ENCODE assay signal across 34 cellular contexts in the genomic region with DNA sequence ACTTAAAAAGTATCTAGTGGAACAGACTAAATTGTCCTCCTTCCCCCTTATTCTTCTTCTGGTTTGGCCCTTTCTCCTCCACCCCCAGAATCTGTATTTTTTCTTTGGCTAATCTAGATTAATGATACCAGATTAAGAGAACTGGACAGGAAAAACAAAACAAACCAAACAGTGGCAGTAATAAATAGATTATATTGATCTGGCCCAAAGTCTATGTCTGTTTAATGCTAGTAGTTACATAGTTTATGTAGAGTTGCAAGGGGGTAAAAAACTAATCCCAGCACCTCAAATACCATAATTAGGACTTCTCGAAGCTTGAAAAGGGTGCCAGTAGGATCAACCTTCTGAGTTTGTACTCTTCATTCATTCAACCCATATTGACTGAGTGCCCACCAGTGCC.
"Had no signal": no experiment of that assay in that cellular context is flagged by ENCODE, and none has a peak within 500 bp of the region (broad histone marks: within the 10 kb centered on the region; RNA-seq: fewer than 3 reads in every experiment).

No MANE protein-coding gene starts in this region.

- H3K4me1 Mint-ChIP-seq: activated CD8-positive, alpha-beta memory T cell treated with anti-CD3 and anti-CD28 coated beads, Interleukin-2, amount 10 ng/mL, durations not matched to agents 7 days and 5 days; activated naive CD4-positive, alpha-beta T cell treated with anti-CD3 and anti-CD28 coated beads, Interleukin-2, amount 10 ng/mL, durations not matched to agents 7 days and 5 days; activated naive CD8-positive, alpha-beta T cell treated with anti-CD3 and anti-CD28 coated beads, Interleukin-2, amount 10 ng/mL, durations not matched to agents 7 days and 5 days had no signal

- H3K27ac ChIP-seq: body of pancreas, esophagus muscularis mucosa, foreskin keratinocyte, gastrocnemius medialis, heart left ventricle, WERI-Rb-1 had no signal

- H3K4me3 Mint-ChIP-seq: activated B cell treated with CpG ODN at 0.5 μM for 24 hours; activated CD8-positive, alpha-beta memory T cell treated with anti-CD3 and anti-CD28 coated beads, Interleukin-2, amount 10 ng/mL, durations not matched to agents 7 days and 5 days; activated CD8-positive, alpha-beta T cell treated with anti-CD3 and anti-CD28 coated beads for 36 hours; activated naive CD4-positive, alpha-beta T cell treated with anti-CD3 and anti-CD28 coated beads, Interleukin-2, amount 10 ng/mL, durations not matched to agents 7 days and 5 days; activated naive CD8-positive, alpha-beta T cell treated with anti-CD3 and anti-CD28 coated beads, Interleukin-2, amount 10 ng/mL, durations not matched to agents 7 days and 5 days; activated T-helper 1 cell treated with anti-CD3 and anti-CD28 coated beads, Interleukin-12 subunit alpha, Interleukin-12 subunit beta, Interleukin-2, Interleukin-4 antibody, amounts not matched to agents 30 ng/mL and 10 ng/mL and 1 ng/mL, durations not matched to agents 14 hours and 24 hours and 36 hours; effector memory CD8-positive, alpha-beta T cell; T-cell; T-helper 1 cell treated with Interleukin-12 subunit alpha and Interleukin-12 subunit beta and Interleukin-4 antibody, amounts not matched to agents 30 μg/mL and 1 μg/mL, for 36 hours; T-helper 2 cell treated with Interferon-gamma antibody and Interleukin-4, amounts not matched to agents 5 μg/mL and 100 μg/mL, for 36 hours had no signal

- ATAC-seq: activated CD4-positive, CD25-positive, alpha-beta regulatory T cell treated with anti-CD3 and anti-CD28 coated beads, Interleukin-2, amount 50 U/mL, for 24 hours; activated CD8-positive, alpha-beta memory T cell treated with anti-CD3 and anti-CD28 coated beads, Interleukin-2, amount 10 ng/mL, durations not matched to agents 7 days and 5 days; activated CD8-positive, alpha-beta T cell treated with anti-CD3 and anti-CD28 coated beads for 36 hours; activated naive CD4-positive, alpha-beta T cell treated with anti-CD3 and anti-CD28 coated beads, Interleukin-2, amount 50 U/mL, for 72 hours; body of pancreas; effector memory CD8-positive, alpha-beta T cell; foreskin keratinocyte; gastrocnemius medialis; heart left ventricle; T-cell had no signal

- H3K9me3 Mint-ChIP-seq: activated naive CD4-positive, alpha-beta T cell treated with anti-CD3 and anti-CD28 coated beads, Interleukin-2, amount 10 ng/mL, durations not matched to agents 7 days and 5 days; activated T-helper 2 cell treated with anti-CD3 and anti-CD28 coated beads, Interferon-gamma antibody, Interleukin-2, Interleukin-4, amounts not matched to agents 10 μg/mL and 5 μg/mL and 100 μg/mL, durations not matched to agents 14 hours and 24 hours and 36 hours; effector memory CD8-positive, alpha-beta T cell; T-helper 2 cell treated with Interferon-gamma antibody and Interleukin-4, amounts not matched to agents 5 μg/mL and 100 μg/mL, for 36 hours had no signal

- H3K27me3 Mint-ChIP-seq: activated B cell treated with CpG ODN at 0.5 μM for 24 hours; activated CD8-positive, alpha-beta memory T cell treated with anti-CD3 and anti-CD28 coated beads, Interleukin-2, amount 10 ng/mL, durations not matched to agents 7 days and 5 days; activated CD8-positive, alpha-beta T cell treated with anti-CD3 and anti-CD28 coated beads for 36 hours; activated naive CD4-positive, alpha-beta T cell treated with anti-CD3 and anti-CD28 coated beads, Interleukin-2, amount 10 ng/mL, durations not matched to agents 7 days and 5 days; activated naive CD8-positive, alpha-beta T cell treated with anti-CD3 and anti-CD28 coated beads, Interleukin-2, amount 10 ng/mL, durations not matched to agents 7 days and 5 days; effector memory CD8-positive, alpha-beta T cell; T-cell had no signal

- H3K9me3 ChIP-seq: body of pancreas, esophagus muscularis mucosa, gastrocnemius medialis had no signal

- H3K36me3 ChIP-seq: esophagus muscularis mucosa, gastrocnemius medialis, heart left ventricle, WERI-Rb-1 had no signal

- H3K27me3 ChIP-seq: esophagus muscularis mucosa, foreskin keratinocyte, gastrocnemius medialis, heart left ventricle had no signal

- H3K27ac Mint-ChIP-seq: activated B cell treated with CpG ODN at 0.5 μM for 24 hours; activated CD8-positive, alpha-beta memory T cell treated with anti-CD3 and anti-CD28 coated beads, Interleukin-2, amount 10 ng/mL, durations not matched to agents 7 days and 5 days; activated CD8-positive, alpha-beta T cell treated with anti-CD3 and anti-CD28 coated beads for 36 hours; activated naive CD4-positive, alpha-beta T cell treated with anti-CD3 and anti-CD28 coated beads, Interleukin-2, amount 10 ng/mL, durations not matched to agents 7 days and 5 days; activated naive CD4-positive, alpha-beta T cell treated with anti-CD3 and anti-CD28 coated beads, Interleukin-2, amount 50 U/mL, for 72 hours; activated naive CD8-positive, alpha-beta T cell treated with anti-CD3 and anti-CD28 coated beads, Interleukin-2, amount 10 ng/mL, durations not matched to agents 7 days and 5 days; activated T-helper 1 cell treated with anti-CD3 and anti-CD28 coated beads, Interleukin-12 subunit alpha, Interleukin-12 subunit beta, Interleukin-2, Interleukin-4 antibody, amounts not matched to agents 30 ng/mL and 10 ng/mL and 1 ng/mL, durations not matched to agents 14 hours and 24 hours and 36 hours; activated T-helper 2 cell treated with anti-CD3 and anti-CD28 coated beads, Interferon-gamma antibody, Interleukin-2, Interleukin-4, amounts not matched to agents 10 μg/mL and 5 μg/mL and 100 μg/mL, durations not matched to agents 14 hours and 24 hours and 36 hours; effector memory CD8-positive, alpha-beta T cell; T-cell; T-helper 1 cell treated with Interleukin-12 subunit alpha and Interleukin-12 subunit beta and Interleukin-4 antibody, amounts not matched to agents 30 μg/mL and 1 μg/mL, for 36 hours; T-helper 2 cell treated with Interferon-gamma antibody and Interleukin-4, amounts not matched to agents 5 μg/mL and 100 μg/mL, for 36 hours had no signal

- H3K4me1 ChIP-seq: body of pancreas, foreskin keratinocyte had no signal

- H3K36me3 Mint-ChIP-seq: activated CD8-positive, alpha-beta memory T cell treated with anti-CD3 and anti-CD28 coated beads, Interleukin-2, amount 10 ng/mL, durations not matched to agents 7 days and 5 days; activated naive CD4-positive, alpha-beta T cell treated with anti-CD3 and anti-CD28 coated beads, Interleukin-2, amount 10 ng/mL, durations not matched to agents 7 days and 5 days had no signal

- DNase-seq: activated B cell treated with CpG ODN at 0.5 μM for 24 hours; activated CD4-positive, alpha-beta T cell treated with anti-CD3 and anti-CD28 coated beads for 48 hours; activated CD4-positive, alpha-beta T cell treated with anti-CD3 and anti-CD28 coated beads, Interleukin-2, amount 50 U/mL, for 1 hour; activated CD4-positive, alpha-beta T cell treated with anti-CD3 and anti-CD28 coated beads, Interleukin-2, amount 50 U/mL, for 48 hours; activated CD8-positive, alpha-beta memory T cell treated with anti-CD3 and anti-CD28 coated beads, Interleukin-2, amount 10 ng/mL, durations not matched to agents 7 days and 5 days; activated CD8-positive, alpha-beta memory T cell treated with anti-CD3 and anti-CD28 coated beads, Interleukin-2, amount 50 U/mL, for 4 hours; activated CD8-positive, alpha-beta T cell treated with anti-CD3 and anti-CD28 coated beads for 36 hours; activated effector memory CD4-positive, alpha-beta T cell treated with anti-CD3 and anti-CD28 coated beads, Interleukin-2, amount 50 U/mL, for 16 hours; activated naive CD4-positive, alpha-beta T cell treated with anti-CD3 and anti-CD28 coated beads, Interleukin-2, amount 10 ng/mL, durations not matched to agents 7 days and 5 days; activated naive CD8-positive, alpha-beta T cell treated with anti-CD3 and anti-CD28 coated beads, Interleukin-2, amount 10 ng/mL, durations not matched to agents 7 days and 5 days; activated T-cell treated with anti-CD3 and anti-CD28 coated beads, Interleukin-2, amount 50 U/mL, for 1 hour; activated T-cell treated with anti-CD3 and anti-CD28 coated beads, Interleukin-2, amount 50 U/mL, for 48 hours; body of pancreas; caudate nucleus; cortex of kidney; dermis blood vessel endothelial cell; effector CD4-positive, alpha-beta T cell; effector memory CD8-positive, alpha-beta T cell; erythroblast; foreskin keratinocyte; gastrocnemius medialis; glutamatergic neuron; heart left ventricle; T-cell; T1000; WERI-Rb-1 had no signal

- H3K4me3 ChIP-seq: body of pancreas, esophagus muscularis mucosa, gastrocnemius medialis, heart left ventricle had no signal

- FAIRE-seq: colon had no signal
